In genomic region chr20:38166707-38167233, GRCh38 we compare ENCODE assay signal across 23 cellular contexts. TPM values are rescaled to one million over a fixed set of nuclear protein-coding genes. Genes with fewer than 3 reads are reported as not detected.
DNase-seq lines count a peak whose midpoint lies in the region; ATAC-seq, FAIRE-seq and TF ChIP-seq lines count a peak whose summit lies in the region.
"Had no signal": no experiment of that assay in that cellular context is flagged by ENCODE, and none has a peak within 500 bp of the region (broad histone marks: within the 10 kb centered on the region; RNA-seq: fewer than 3 reads in every experiment).

No MANE protein-coding gene starts in this region.

- H4K20me1 ChIP-seq in keratinocyte (ENCODE audit: control insufficient read depth, extremely low read depth, insufficient read depth, low read length) = no peaks in the 10 kb centered on the region

- H3K27ac ChIP-seq in RWPE2 (ENCODE audit: poor library complexity, severe bottlenecking) = peak overlapping the region; percentile 97
- H3K27ac ChIP-seq in keratinocyte (ENCODE audit: control insufficient read depth, insufficient read depth, low read length) = no peak overlapping the region
- H3K27ac ChIP-seq in stomach = peak overlapping the region in 4 of 5 donors; percentile 73 to 85 (median 74)
- H3K27ac ChIP-seq: skin epidermis had no signal

- peak; percentile 9 for FAIRE-seq in keratinocyte (lab: Jason Lieb, UNC)
- FAIRE-seq: frontal cortex, GM12892 had no signal

- whole genome bisulfite sequencing in stomach, 5 donors = 71 to 81% (median 79%) methylated on average over 11 of the region's 11 CpGs

- no peak for TF ChIP-seq EP300 in stomach (IDR thresholded peaks at IDR 0.05)

- no peaks in the 10 kb centered on the region for H3K79me2 ChIP-seq in keratinocyte (ENCODE audit: control insufficient read depth, insufficient read depth, low read length)

- TF ChIP-seq POLR2A in stomach (IDR thresholded peaks at IDR 0.05) = no peak

- H3K36me3 ChIP-seq in RWPE2 (ENCODE audit: low read depth) (no peaks in the 10 kb centered on the region; the same call in 1 of the 2 replicates), keratinocyte (ENCODE audit: control insufficient read depth in 2 of 2, extremely low read depth in 1 of 2, insufficient read depth in 2 of 2, low read length in 2 of 2) (no peaks in the 10 kb centered on the region), stomach (no peaks in the 10 kb centered on the region)
- H3K36me3 ChIP-seq: Peyer's patch had no signal

- H3K4me1 ChIP-seq in RWPE2 (ENCODE audit: insufficient read depth, poor library complexity, severe bottlenecking) (peaks cover 47% of the 10 kb centered on the region), keratinocyte (ENCODE audit: control insufficient read depth, extremely low read depth, insufficient read depth, low read length) (peaks cover 42% of the 10 kb centered on the region), stomach (peaks cover 27 to 81% (median 46%) of the 10 kb centered on the region in 4 donors)

- no peak overlapping the region for H3K4me2 ChIP-seq in keratinocyte (ENCODE audit: control insufficient read depth, extremely low read depth, insufficient read depth, low read depth, low read length)
- H3K4me2 ChIP-seq: SK-N-SH had no signal

- no peaks in the 10 kb centered on the region for H3K9me1 ChIP-seq in keratinocyte (ENCODE audit: control insufficient read depth, extremely low read depth, insufficient read depth, low read length)

- H3K9ac ChIP-seq in keratinocyte (ENCODE audit: control insufficient read depth, extremely low read depth, insufficient read depth, low read length) = no peak overlapping the region
- H3K9ac ChIP-seq: SK-N-SH had no signal

- TF ChIP-seq CTCF in RWPE2 (IDR thresholded peaks at IDR 0.05; ENCODE audit: poor library complexity, severe bottlenecking) (no peak), keratinocyte (optimal IDR thresholded peaks at IDR 0.05 in 1 of 3, IDR thresholded peaks at IDR 0.05 in 1 of 3, conservative IDR thresholded peaks at IDR 0.05 in 1 of 3; ENCODE audit: extremely low read depth in 1 of 3, insufficient read depth in 2 of 3, low read length in 3 of 3) (no peak), stomach (IDR thresholded peaks at IDR 0.05) (no peak)

- H3K4me3 ChIP-seq in RWPE2 (ENCODE audit: severe bottlenecking) (no peak overlapping the region), keratinocyte (ENCODE audit: control insufficient read depth in 2 of 3, extremely low read depth in 1 of 3, insufficient read depth in 2 of 3, low read depth in 1 of 3, low read length in 3 of 3) (no peak overlapping the region), stomach (no peak overlapping the region)
- H3K4me3 ChIP-seq: Peyer's patch, skin epidermis had no signal

- ATAC-seq in RWPE2 (ENCODE audit: low read depth) = no peak
- ATAC-seq in GM21723 (IDR thresholded peaks at IDR 0.05; ENCODE audit: unreplicated experiment) = no peak
- ATAC-seq: natural killer cell treated with Interleukin-12 subunit alpha and Interleukin-12 subunit beta and Interleukin-15 and Interleukin-18, amount 100 ng/mL, for 72 hours had no signal

- dilution Hi-C loops in keratinocyte (cut with MboI; ENCODE audit: extremely low pct_ligation_motif_present, low sequenced_read_pairs) = no loop called here

- no peaks in the 10 kb centered on the region for H3K27me3 ChIP-seq in RWPE2 (ENCODE audit: insufficient read depth, poor library complexity, severe bottlenecking)
- no peaks in the 10 kb centered on the region for H3K27me3 ChIP-seq in keratinocyte (ENCODE audit: control insufficient read depth, extremely low read depth, insufficient read depth, low read length)
- no peaks in the 10 kb centered on the region for H3K27me3 ChIP-seq in stomach
- H3K27me3 ChIP-seq: Peyer's patch had no signal

- intact Hi-C loops in stomach (cut with DNase I; ENCODE audit: low total_unique reads) = loop anchor here (5.0 kb wide), 1 partner anchor 94 kb away; no protein-coding TSS in a partner anchor

- DNase-seq in CD1c-positive myeloid dendritic cell (ENCODE audit: extremely low spot score) = peak; percentile 44
- DNase-seq in RWPE2 (ENCODE audit: low spot score) = no peak
- no peak for DNase-seq in keratinocyte (ENCODE audit: low read depth, low spot score)
- DNase-seq in stomach = no peak
- no peak for DNase-seq in SHP77 (lab: John Stamatoyannopoulos, UW)
- no peak for DNase-seq in activated T-cell treated with anti-CD3 and anti-CD28 coated beads, Interleukin-2, amount 50 U/mL, for 48 hours
- no peak for DNase-seq in NCI-H2029 treated with DMSO at 0.1 percent for 48 hours (lab: John Stamatoyannopoulos, UW)
- DNase-seq: activated gamma-delta T cell; DMS79 treated with DMSO at 0.1 percent for 48 hours; H7; kidney glomerular epithelial cell; midbrain; NCI-H1048; NCI-H1930; NCI-H345; Peyer's patch; SK-N-SH; stimulated activated CD4-positive, alpha-beta T cell treated with anti-CD3 and anti-CD28 coated beads, Interleukin-2, amount 100 ng/mL, for 48 hours had no signal

- H2AFZ ChIP-seq in keratinocyte (ENCODE audit: control insufficient read depth, low read length) = no peak overlapping the region

- H3K9me3 ChIP-seq in RWPE2 (ENCODE audit: severe bottlenecking) (no peaks in the 10 kb centered on the region), keratinocyte (ENCODE audit: control insufficient read depth, low read depth, low read length) (no peaks in the 10 kb centered on the region), stomach (no peaks in the 10 kb centered on the region)
- H3K9me3 ChIP-seq: Peyer's patch, SK-N-SH had no signal

RNA-seq across cellular contexts. Expression of gene TGM2, which starts 1.7 kb away (rescaled TPM):
- polyA plus RNA-seq in keratinocyte (18.4 to 50.3 TPM (median 18.7 TPM) in 3 replicates), stomach (10 to 100 TPM; 16.2 to 28.0 (median 25.1) TPM)
- polyA plus RNA-seq in keratinocyte (2011; ENCODE audit: low read depth) = 0.86 TPM
- polyA plus RNA-seq in keratinocyte (2011; cell fraction: cytosol; rRNA removed) = 16.2 and 22.6 TPM in 2 replicates
- polyA plus RNA-seq in keratinocyte (2011; cell fraction: nucleus; rRNA removed) = 30.9 and 32.5 TPM in 2 replicates
- polyA plus RNA-seq in keratinocyte (2012; ENCODE audit: low replicate concordance) = 0.38 and 57.9 TPM in 2 replicates
- polyA minus RNA-seq in keratinocyte = 27.4 to 122 TPM (median 29.7 TPM) in 3 replicates
- 50.3 TPM for polyA minus RNA-seq in keratinocyte (2011; cell fraction: cytosol; rRNA and poly(A)+ RNA removed)
- polyA minus RNA-seq in keratinocyte (2011; cell fraction: nucleus; rRNA and poly(A)+ RNA removed) = 29.2 and 30.7 TPM in 2 replicates
- total RNA-seq in stomach = 100 to 1,000 TPM in 1 of 5 donors, 10 to 100 TPM in 4; 27.8 to 195 (median 44.3) TPM
